2 cellular contexts compared by ENCODE assay signal in genomic region chr6:121383478-121383877, GRCh38.
A peak's percentile ranks its signal among the peaks of the same experiment; 100 is the strongest.
TF ChIP-seq lines count a peak whose summit lies in the region.

No MANE protein-coding gene starts in this region.

TF ChIP-seq in HepG2, 621 proteins besides CTCF, POLR2A, EP300 and RAD21:
- TF ChIP-seq MAFK (conservative IDR thresholded peaks at IDR 0.05 in 1 of 2, IDR thresholded peaks at IDR 0.05 in 1 of 2; ENCODE audit: low read length in 2 of 2) = peak; percentile 25 to 67; a peak in 3 of 4 replicates
- peak; percentile 36; the same call in 1 of the 2 replicates for TF ChIP-seq MAFF (IDR thresholded peaks at IDR 0.05; ENCODE audit: low read depth, low read length)
- no peak for TF ChIP-seq ZBTB37 (CRISPR knock-in tag; IDR thresholded peaks at IDR 0.05)
- peak; percentile 70 for TF ChIP-seq NFE2L2 (IDR thresholded peaks at IDR 0.05; ENCODE audit: low read length)

TF ChIP-seq in K562, 482 proteins besides CTCF, POLR2A, EP300 and RAD21:
- no peak for TF ChIP-seq CHD4 (IDR thresholded peaks at IDR 0.05; ENCODE audit: insufficient read depth, insufficient replicate concordance, low read depth, low read length, poor library complexity, severe bottlenecking)
- TF ChIP-seq FUS (optimal IDR thresholded peaks at IDR 0.05; ENCODE audit: low read depth, low read length) = no peak
- TF ChIP-seq NFRKB (IDR thresholded peaks at IDR 0.05; ENCODE audit: low read depth) = no peak
- TF ChIP-seq ZNF384 (IDR thresholded peaks at IDR 0.05; ENCODE audit: low read depth, low read length) = no peak
- TF ChIP-seq ARID1B (IDR thresholded peaks at IDR 0.05) = no peak
- peak; percentile 62 for TF ChIP-seq NFE2 (IDR thresholded peaks at IDR 0.05; ENCODE audit: low read depth)
- peak; percentile 39; the same call in 1 of the 2 replicates for TF ChIP-seq MAFF (IDR thresholded peaks at IDR 0.05; ENCODE audit: low read length)
- TF ChIP-seq SNAPC5 (CRISPR knock-in tag; IDR thresholded peaks at IDR 0.05) = no peak
- TF ChIP-seq ZNF140 (CRISPR knock-in tag; IDR thresholded peaks at IDR 0.05) = no peak
- no peak for TF ChIP-seq ZNF77 (CRISPR knock-in tag; IDR thresholded peaks at IDR 0.05)
- no peak for TF ChIP-seq SRSF7 (optimal IDR thresholded peaks at IDR 0.05; ENCODE audit: low read depth, low read length)
- TF ChIP-seq ZNF316 (IDR thresholded peaks at IDR 0.05) = peak; percentile 65
- TF ChIP-seq ZBTB9 (CRISPR knock-in tag; IDR thresholded peaks at IDR 0.05) = no peak
- TF ChIP-seq PYGO2 (tag; IDR thresholded peaks at IDR 0.05) = no peak
- TF ChIP-seq PRPF4 (IDR thresholded peaks at IDR 0.05; ENCODE audit: insufficient read depth, low read depth, low read length, poor library complexity, severe bottlenecking) = no peak
- TF ChIP-seq NEUROD1 (IDR thresholded peaks at IDR 0.05; ENCODE audit: borderline replicate concordance, low read depth, low read length, partially characterized antibody) = no peak
- no peak for TF ChIP-seq SUPT5H (IDR thresholded peaks at IDR 0.05)
- peak; percentile 81 for TF ChIP-seq MAFG (tag; conservative IDR thresholded peaks at IDR 0.05)
- no peak for TF ChIP-seq SMC3 (conservative IDR thresholded peaks at IDR 0.05; ENCODE audit: insufficient read depth, low read depth, low read length)
- peak; percentile 49 for TF ChIP-seq NFE2L1 (tag; IDR thresholded peaks at IDR 0.05; ENCODE audit: borderline replicate concordance, low read depth)
- TF ChIP-seq RAD51 (IDR thresholded peaks at IDR 0.05; ENCODE audit: borderline replicate concordance, low read depth) = no peak
- TF ChIP-seq RFX5 (IDR thresholded peaks at IDR 0.05; ENCODE audit: low read depth, low read length) = no peak
- TF ChIP-seq ZMIZ1 (IDR thresholded peaks at IDR 0.05; ENCODE audit: low read depth in 2 of 2, low read length in 2 of 2) = no peak
- TF ChIP-seq ZFPM2 (CRISPR knock-in tag; IDR thresholded peaks at IDR 0.05) = no peak
- no peak for TF ChIP-seq SFPQ (IDR thresholded peaks at IDR 0.05; ENCODE audit: low read depth, low read length)
- TF ChIP-seq ZNF639 (CRISPR knock-in tag; conservative IDR thresholded peaks at IDR 0.05 in 1 of 2, IDR thresholded peaks at IDR 0.05 in 1 of 2) = no peak
- TF ChIP-seq C11orf30 (IDR thresholded peaks at IDR 0.05; ENCODE audit: low read depth) = peak; percentile 61; the same call in 1 of the 2 replicates
- TF ChIP-seq DNMT1 (IDR thresholded peaks at IDR 0.05) = no peak
- TF ChIP-seq PATZ1 (CRISPR knock-in tag; IDR thresholded peaks at IDR 0.05; ENCODE audit: borderline replicate concordance) = no peak
